In the genomic region with DNA sequence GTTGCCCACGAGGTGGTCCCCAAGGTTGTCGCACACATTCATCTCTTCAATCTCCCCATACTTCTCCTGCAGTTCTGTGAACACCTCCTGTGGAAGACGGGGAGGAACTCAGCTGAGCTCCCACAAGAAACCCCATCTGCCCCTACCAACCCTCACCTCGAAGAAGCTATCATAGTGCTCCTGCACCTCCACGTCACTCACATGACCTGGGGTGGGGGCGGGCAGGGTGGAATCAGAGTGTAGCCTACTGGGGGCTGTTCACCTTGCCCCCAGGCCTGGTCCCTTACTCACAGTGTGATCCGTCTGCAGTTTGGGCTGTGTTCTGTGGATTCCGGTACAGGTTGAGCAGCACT, we compare ENCODE assay signal across 8 cellular contexts. TPM values are rescaled to one million over a fixed set of nuclear protein-coding genes. Genes with fewer than 3 reads are reported as not detected.
DNase-seq lines count a peak whose midpoint lies in the region; ATAC-seq and TF ChIP-seq lines count a peak whose summit lies in the region.

No MANE protein-coding gene starts in this region.

- no peak for TF ChIP-seq EP300 in suprapubic skin (IDR thresholded peaks at IDR 0.05)

- H3K4me1 ChIP-seq in adrenal gland (replicated peaks in 1 of 2): peaks cover 33 to 53% of the 10 kb centered on the region in 2 donors
- H3K4me1 ChIP-seq in left lung: peaks cover 18 to 78% of the 10 kb centered on the region in 2 donors
- peaks cover 53% of the 10 kb centered on the region for H3K4me1 ChIP-seq in suprapubic skin

- H3K4me3 ChIP-seq in adrenal gland: peak overlapping the region in 3 of 4 donors; percentile 10 to 89 (median 89)
- peak overlapping the region; percentile 88 for H3K4me3 ChIP-seq in left lung
- peak overlapping the region; percentile 86 for H3K4me3 ChIP-seq in suprapubic skin

- POLR2A ChIA-PET in activated CD4-positive, alpha-beta T cell treated with anti-CD3 and anti-CD28 coated beads for 36 hours (lab: Charles Lee): interaction anchor here (1.2 to 2.3 kb wide), 3 partner anchors 26 to 42 kb away, joined by 4 to 13 read pairs (median 10); no protein-coding TSS in a partner anchor

- H3K9me3 Mint-ChIP-seq in activated CD4-positive, alpha-beta T cell treated with anti-CD3 and anti-CD28 coated beads for 36 hours (ENCODE audit: low read depth): no peaks in the 10 kb centered on the region

- H3K9me3 ChIP-seq in adrenal gland (replicated peaks in 1 of 3) (no peaks in the 10 kb centered on the region), left lung (no peaks in the 10 kb centered on the region), suprapubic skin (no peaks in the 10 kb centered on the region)

- TF ChIP-seq CTCF in adrenal gland (IDR thresholded peaks at IDR 0.05) (no peak), left lung (IDR thresholded peaks at IDR 0.05) (no peak), suprapubic skin (IDR thresholded peaks at IDR 0.05) (no peak)

- H3K27me3 Mint-ChIP-seq in activated CD4-positive, alpha-beta T cell treated with anti-CD3 and anti-CD28 coated beads for 36 hours: no peaks in the 10 kb centered on the region

- H3K27ac ChIP-seq in adrenal gland (peak overlapping the region; percentile 44 to 100 (median 100)), left lung (peak overlapping the region in 1 of 2 donors; percentile 100), suprapubic skin (peak overlapping the region; percentile 100)

- intact Hi-C loops in activated CD4-positive, alpha-beta T cell treated with anti-CD3 and anti-CD28 coated beads for 36 hours (cut with DNase I, micrococcal nuclease): loop anchor here (1.0 to 10.0 kb wide), 9 partner anchors 27 to 600 kb away; a partner anchor contains a TSS
- intact Hi-C loops in adrenal gland (cut with DNase I): no loop called here
- intact Hi-C loops in left lung (cut with DNase I): no loop called here

- H3K36me3 ChIP-seq in adrenal gland (replicated peaks in 1 of 2): peaks cover 0 to under 1% of the 10 kb centered on the region in 2 donors
- peaks cover 0 to 1% of the 10 kb centered on the region in 2 donors for H3K36me3 ChIP-seq in left lung
- peaks cover 5% of the 10 kb centered on the region for H3K36me3 ChIP-seq in suprapubic skin

- peak overlapping the region; percentile 100 for H3K27ac Mint-ChIP-seq in activated CD4-positive, alpha-beta T cell treated with anti-CD3 and anti-CD28 coated beads for 36 hours

- TF ChIP-seq POLR2A in adrenal gland (IDR thresholded peaks at IDR 0.05): no peak
- TF ChIP-seq POLR2A in suprapubic skin (IDR thresholded peaks at IDR 0.05): no peak

- WGBS in adrenal gland, 4 donors: 53 to 62% (median 58%) methylated on average over 7 to 8 of the region's 8 CpGs
- 54% methylated on average over 8 of the region's 8 CpGs for WGBS in suprapubic skin

- no peak for DNase-seq in activated CD4-positive, alpha-beta T cell treated with anti-CD3 and anti-CD28 coated beads for 36 hours
- no peak for DNase-seq in activated CD4-positive, alpha-beta T cell treated with anti-CD3 and anti-CD28 coated beads for 48 hours
- DNase-seq in adrenal gland (no peak), left lung (no peak), suprapubic skin (ENCODE audit: low spot score in 2 of 2) (no peak), HCEC 1CT (no peak), HuH-7 (ENCODE audit: low spot score) (no peak), T-helper 9 cell (no peak)

- H3K4me1 Mint-ChIP-seq in activated CD4-positive, alpha-beta T cell treated with anti-CD3 and anti-CD28 coated beads for 36 hours: peaks cover 49% of the 10 kb centered on the region

- H3K4me3 Mint-ChIP-seq in activated CD4-positive, alpha-beta T cell treated with anti-CD3 and anti-CD28 coated beads for 36 hours: peak overlapping the region; percentile 99

- CTCF ChIA-PET in activated CD4-positive, alpha-beta T cell treated with anti-CD3 and anti-CD28 coated beads for 36 hours (lab: Charles Lee): interaction anchor here (0.6 to 2.0 kb wide), 8 partner anchors 22 to 397 kb away, joined by 3 to 8 read pairs (median 4); no protein-coding TSS in a partner anchor

- ATAC-seq in activated CD4-positive, alpha-beta T cell treated with anti-CD3 and anti-CD28 coated beads for 36 hours: no peak
- no peak for ATAC-seq in left lung

- no peaks in the 10 kb centered on the region for H3K27me3 ChIP-seq in adrenal gland
- no peaks in the 10 kb centered on the region for H3K27me3 ChIP-seq in left lung
- no peaks in the 10 kb centered on the region for H3K27me3 ChIP-seq in suprapubic skin

- H3K36me3 Mint-ChIP-seq in activated CD4-positive, alpha-beta T cell treated with anti-CD3 and anti-CD28 coated beads for 36 hours (ENCODE audit: low read depth): peaks cover 30% of the 10 kb centered on the region

RNA-seq across cellular contexts. Expression of a gene that starts 0.9 kb away (rescaled TPM):
- total RNA-seq in activated CD4-positive, alpha-beta T cell treated with anti-CD3 and anti-CD28 coated beads for 36 hours: 10 to 100 TPM; 31.6 to 37.5 TPM
- total RNA-seq in adrenal gland (10 to 100 TPM; 14.8 to 55.0 (median 31.0) TPM), left lung (10 to 100 TPM; 15.2 to 16.6 TPM), suprapubic skin (10 to 100 TPM; 18.8 to 45.5 (median 21.9) TPM)
- 100 to 1,000 TPM in 2 of 3 donors, 10 to 100 TPM in 1; 30.3 to 255 (median 104) TPM for polyA plus RNA-seq in adrenal gland

RNA-seq across cellular contexts. Expression of a gene that starts 1.1 kb away (rescaled TPM):
- 10 to 100 TPM; 36.0 to 37.9 TPM for total RNA-seq in activated CD4-positive, alpha-beta T cell treated with anti-CD3 and anti-CD28 coated beads for 36 hours
- 10 to 100 TPM; 29.5 to 88.2 (median 63.0) TPM for total RNA-seq in adrenal gland
- 100 to 1,000 TPM in 2 of 3 donors, 10 to 100 TPM in 1; 93.1 to 230 (median 174) TPM for polyA plus RNA-seq in adrenal gland
- 10 to 100 TPM; 59.6 to 90.3 TPM for total RNA-seq in left lung
- 10 to 100 TPM; 27.1 to 57.2 (median 42.4) TPM for total RNA-seq in suprapubic skin

RNA-seq across cellular contexts. Expression of a gene that starts 2.1 kb away (rescaled TPM):
- total RNA-seq in activated CD4-positive, alpha-beta T cell treated with anti-CD3 and anti-CD28 coated beads for 36 hours: 10 to 100 TPM; 71.4 to 80.2 TPM
- 10 to 100 TPM in 6 of 8 donors, 1 to 10 TPM in 2; 7.7 to 35.3 (median 14.7) TPM for total RNA-seq in adrenal gland
- 10 to 100 TPM in 2 of 3 donors, 1 to 10 TPM in 1; 5.3 to 32.3 (median 21.5) TPM for polyA plus RNA-seq in adrenal gland
- total RNA-seq in left lung: 10 to 100 TPM; 14.1 to 25.8 TPM
- total RNA-seq in suprapubic skin: 1 to 10 TPM; 3.3 to 8.5 (median 6.9) TPM

RNA-seq across cellular contexts. Expression of a gene that starts 4.1 kb away (rescaled TPM):
- total RNA-seq in activated CD4-positive, alpha-beta T cell treated with anti-CD3 and anti-CD28 coated beads for 36 hours: 10 to 100 TPM in 1 of 2 experiments, 1 to 10 TPM in 1; 8.4 to 12.7 TPM
- total RNA-seq in adrenal gland (10 to 100 TPM in 7 of 8 donors, 1 to 10 TPM in 1; 6.0 to 28.2 (median 12.5) TPM), left lung (1 to 10 TPM; 6.6 to 9.9 TPM), suprapubic skin (10 to 100 TPM; 11.0 to 21.5 (median 20.0) TPM)
- 100 to 1,000 TPM in 1 of 3 donors, 10 to 100 TPM in 2; 11.3 to 137 (median 75.9) TPM for polyA plus RNA-seq in adrenal gland

RNA-seq across cellular contexts. Expression of a gene that starts 12.5 kb away (rescaled TPM):
- under 1 TPM; 0.53 to 0.93 TPM for total RNA-seq in activated CD4-positive, alpha-beta T cell treated with anti-CD3 and anti-CD28 coated beads for 36 hours
- total RNA-seq in adrenal gland: 100 to 1,000 TPM in 7 of 8 donors, 10 to 100 TPM in 1; 78.3 to 431 (median 197) TPM
- 100 to 1,000 TPM; 524 to 932 (median 718) TPM for polyA plus RNA-seq in adrenal gland
- 10 to 100 TPM; 38.3 to 39.7 TPM for total RNA-seq in left lung
- total RNA-seq in suprapubic skin: 10 to 100 TPM in 1 of 4 donors, 1 to 10 TPM in 3; 4.1 to 13.4 (median 5.5) TPM

Comparison
In these comparisons a context has a peak if more than half of its experiments do, and no peak if none do; other contexts are left out.
1. intact Hi-C loops: an anchor here in activated CD4-positive, alpha-beta T cell treated with anti-CD3 and anti-CD28 coated beads for 36 hours (1.0 to 10.0 kb wide); none called in adrenal gland and left lung.